Comparison of ENCODE assay signal across 34 cellular contexts in the genomic region with DNA sequence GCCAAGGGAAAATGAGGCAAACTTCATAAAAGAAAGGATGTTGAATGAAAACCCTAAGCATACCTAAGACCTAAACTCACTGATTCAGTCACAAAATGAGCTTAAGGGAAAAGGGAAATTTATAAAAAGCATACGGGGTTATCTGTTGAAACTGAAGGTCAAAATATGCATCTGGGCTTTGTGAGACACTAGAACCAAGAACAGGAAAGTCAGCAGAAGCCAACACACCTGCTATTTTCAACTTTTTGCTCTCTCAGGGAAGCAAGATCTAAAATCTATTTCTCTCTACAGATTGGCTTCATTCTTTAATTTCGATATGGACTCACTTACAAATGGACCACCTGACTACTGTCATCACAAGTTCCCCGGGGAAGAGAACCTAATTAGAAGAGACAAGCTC.
"Had no signal": no experiment of that assay in that cellular context is flagged by ENCODE, and none has a peak within 500 bp of the region (broad histone marks: within the 10 kb centered on the region; RNA-seq: fewer than 3 reads in every experiment).

No MANE protein-coding gene starts in this region.

- H3K27ac ChIP-seq: adrenal gland, body of pancreas, esophagus muscularis mucosa, foreskin keratinocyte, gastrocnemius medialis, heart left ventricle, WERI-Rb-1 had no signal

- H3K4me1 Mint-ChIP-seq: activated CD4-positive, alpha-beta T cell treated with anti-CD3 and anti-CD28 coated beads, Interleukin-2, amount 10 ng/mL, durations not matched to agents 24 days and 14 days; activated naive CD4-positive, alpha-beta T cell treated with anti-CD3 and anti-CD28 coated beads, Interleukin-2, amount 50 U/mL, for 24 hours; activated naive CD8-positive, alpha-beta T cell treated with anti-CD3 and anti-CD28 coated beads, Interleukin-2, amount 50 U/mL, for 24 hours had no signal

- H3K4me3 Mint-ChIP-seq: activated B cell treated with CpG ODN at 0.5 μM for 24 hours; activated CD4-positive, alpha-beta memory T cell treated with anti-CD3 and anti-CD28 coated beads for 36 hours; activated CD4-positive, alpha-beta T cell treated with anti-CD3 and anti-CD28 coated beads, Interleukin-2, amount 10 ng/mL, durations not matched to agents 24 days and 14 days; activated CD8-positive, alpha-beta memory T cell treated with anti-CD3 and anti-CD28 coated beads, Interleukin-2, amount 10 ng/mL, durations not matched to agents 7 days and 5 days; activated CD8-positive, alpha-beta T cell treated with anti-CD3 and anti-CD28 coated beads, Interleukin-2, amount 10 ng/mL, durations not matched to agents 7 days and 5 days; activated naive CD4-positive, alpha-beta T cell treated with anti-CD3 and anti-CD28 coated beads for 36 hours; activated naive CD4-positive, alpha-beta T cell treated with anti-CD3 and anti-CD28 coated beads, Interleukin-2, amount 50 U/mL, for 24 hours; activated naive CD8-positive, alpha-beta T cell treated with anti-CD3 and anti-CD28 coated beads for 36 hours; activated naive CD8-positive, alpha-beta T cell treated with anti-CD3 and anti-CD28 coated beads, Interleukin-2, amount 50 U/mL, for 24 hours; activated T-helper 1 cell treated with anti-CD3 and anti-CD28 coated beads, Interleukin-12 subunit alpha, Interleukin-12 subunit beta, Interleukin-2, Interleukin-4 antibody, amounts not matched to agents 30 ng/mL and 10 ng/mL and 1 ng/mL, durations not matched to agents 14 hours and 24 hours and 36 hours; effector memory CD8-positive, alpha-beta T cell had no signal

- H3K9me3 Mint-ChIP-seq: activated CD4-positive, alpha-beta memory T cell treated with anti-CD3 and anti-CD28 coated beads for 36 hours; activated CD4-positive, alpha-beta T cell treated with anti-CD3 and anti-CD28 coated beads, Interleukin-2, amount 10 ng/mL, durations not matched to agents 24 days and 14 days; activated naive CD4-positive, alpha-beta T cell treated with anti-CD3 and anti-CD28 coated beads for 36 hours; activated naive CD4-positive, alpha-beta T cell treated with anti-CD3 and anti-CD28 coated beads, Interleukin-2, amount 50 U/mL, for 24 hours; activated naive CD8-positive, alpha-beta T cell treated with anti-CD3 and anti-CD28 coated beads for 36 hours; activated naive CD8-positive, alpha-beta T cell treated with anti-CD3 and anti-CD28 coated beads, Interleukin-2, amount 50 U/mL, for 24 hours; activated T-helper 1 cell treated with anti-CD3 and anti-CD28 coated beads, Interleukin-12 subunit alpha, Interleukin-12 subunit beta, Interleukin-2, Interleukin-4 antibody, amounts not matched to agents 30 ng/mL and 10 ng/mL and 1 ng/mL, durations not matched to agents 14 hours and 24 hours and 36 hours; activated T-helper 2 cell treated with anti-CD3 and anti-CD28 coated beads, Interferon-gamma antibody, Interleukin-2, Interleukin-4, amounts not matched to agents 10 μg/mL and 5 μg/mL and 100 μg/mL, durations not matched to agents 14 hours and 24 hours and 36 hours; effector memory CD8-positive, alpha-beta T cell had no signal

- H3K9me3 ChIP-seq: adrenal gland, body of pancreas, esophagus muscularis mucosa, gastrocnemius medialis, heart left ventricle had no signal

- H3K36me3 ChIP-seq: adrenal gland, esophagus muscularis mucosa, gastrocnemius medialis, heart left ventricle, WERI-Rb-1 had no signal

- H3K36me3 Mint-ChIP-seq: activated CD4-positive, alpha-beta memory T cell treated with anti-CD3 and anti-CD28 coated beads for 36 hours; activated naive CD4-positive, alpha-beta T cell treated with anti-CD3 and anti-CD28 coated beads, Interleukin-2, amount 50 U/mL, for 24 hours; activated naive CD8-positive, alpha-beta T cell treated with anti-CD3 and anti-CD28 coated beads for 36 hours had no signal

- DNase-seq: activated B cell treated with CpG ODN at 0.5 μM for 24 hours; activated CD4-positive, alpha-beta memory T cell treated with anti-CD3 and anti-CD28 coated beads for 36 hours; activated CD4-positive, alpha-beta T cell treated with anti-CD3 and anti-CD28 coated beads, Interleukin-2, amount 10 ng/mL, durations not matched to agents 24 days and 14 days; activated CD8-positive, alpha-beta memory T cell treated with anti-CD3 and anti-CD28 coated beads, Interleukin-2, amount 10 ng/mL, durations not matched to agents 7 days and 5 days; activated CD8-positive, alpha-beta memory T cell treated with anti-CD3 and anti-CD28 coated beads, Interleukin-2, amount 50 U/mL, for 4 hours; activated CD8-positive, alpha-beta T cell treated with anti-CD3 and anti-CD28 coated beads, Interleukin-2, amount 10 ng/mL, durations not matched to agents 7 days and 5 days; activated effector memory CD4-positive, alpha-beta T cell treated with anti-CD3 and anti-CD28 coated beads, Interleukin-2, amount 50 U/mL, for 16 hours; activated naive CD4-positive, alpha-beta T cell treated with anti-CD3 and anti-CD28 coated beads for 36 hours; activated naive CD8-positive, alpha-beta T cell treated with anti-CD3 and anti-CD28 coated beads for 36 hours; activated naive CD8-positive, alpha-beta T cell treated with anti-CD3 and anti-CD28 coated beads, Interleukin-2, amount 50 U/mL, for 24 hours; activated T-cell treated with anti-CD3 and anti-CD28 coated beads, Interleukin-2, amount 50 U/mL, for 1 hour; activated T-cell treated with anti-CD3 and anti-CD28 coated beads, Interleukin-2, amount 50 U/mL, for 48 hours; adrenal gland; amygdala; aorta; body of pancreas; caudate nucleus; cortex of kidney; dermis blood vessel endothelial cell; effector CD4-positive, alpha-beta T cell; effector memory CD8-positive, alpha-beta T cell; erythroblast; foreskin keratinocyte; gastrocnemius medialis; glutamatergic neuron; heart left ventricle; hypothalamus; T1000; WERI-Rb-1 had no signal

- H3K27me3 ChIP-seq: adrenal gland, body of pancreas, esophagus muscularis mucosa, foreskin keratinocyte, gastrocnemius medialis, heart left ventricle had no signal

- H3K27ac Mint-ChIP-seq: activated B cell treated with CpG ODN at 0.5 μM for 24 hours; activated CD4-positive, alpha-beta memory T cell treated with anti-CD3 and anti-CD28 coated beads for 36 hours; activated CD4-positive, alpha-beta T cell treated with anti-CD3 and anti-CD28 coated beads, Interleukin-2, amount 10 ng/mL, durations not matched to agents 24 days and 14 days; activated CD8-positive, alpha-beta memory T cell treated with anti-CD3 and anti-CD28 coated beads, Interleukin-2, amount 10 ng/mL, durations not matched to agents 7 days and 5 days; activated CD8-positive, alpha-beta T cell treated with anti-CD3 and anti-CD28 coated beads, Interleukin-2, amount 10 ng/mL, durations not matched to agents 7 days and 5 days; activated naive CD4-positive, alpha-beta T cell treated with anti-CD3 and anti-CD28 coated beads for 36 hours; activated naive CD4-positive, alpha-beta T cell treated with anti-CD3 and anti-CD28 coated beads, Interleukin-2, amount 50 U/mL, for 24 hours; activated naive CD8-positive, alpha-beta T cell treated with anti-CD3 and anti-CD28 coated beads for 36 hours; activated naive CD8-positive, alpha-beta T cell treated with anti-CD3 and anti-CD28 coated beads, Interleukin-2, amount 50 U/mL, for 24 hours; activated T-helper 1 cell treated with anti-CD3 and anti-CD28 coated beads, Interleukin-12 subunit alpha, Interleukin-12 subunit beta, Interleukin-2, Interleukin-4 antibody, amounts not matched to agents 30 ng/mL and 10 ng/mL and 1 ng/mL, durations not matched to agents 14 hours and 24 hours and 36 hours; activated T-helper 2 cell treated with anti-CD3 and anti-CD28 coated beads, Interferon-gamma antibody, Interleukin-2, Interleukin-4, amounts not matched to agents 10 μg/mL and 5 μg/mL and 100 μg/mL, durations not matched to agents 14 hours and 24 hours and 36 hours; effector memory CD8-positive, alpha-beta T cell had no signal

- H3K4me3 ChIP-seq: adrenal gland, body of pancreas, esophagus muscularis mucosa, gastrocnemius medialis, heart left ventricle had no signal

- H3K4me1 ChIP-seq: adrenal gland, body of pancreas, esophagus muscularis mucosa, foreskin keratinocyte, gastrocnemius medialis, heart left ventricle had no signal

- ATAC-seq: activated CD4-positive, CD25-positive, alpha-beta regulatory T cell treated with anti-CD3 and anti-CD28 coated beads, Interleukin-2, amount 50 U/mL, for 24 hours; activated CD8-positive, alpha-beta memory T cell treated with anti-CD3 and anti-CD28 coated beads, Interleukin-2, amount 10 ng/mL, durations not matched to agents 7 days and 5 days; activated CD8-positive, alpha-beta T cell treated with anti-CD3 and anti-CD28 coated beads, Interleukin-2, amount 10 ng/mL, durations not matched to agents 7 days and 5 days; activated naive CD8-positive, alpha-beta T cell treated with anti-CD3 and anti-CD28 coated beads, Interleukin-2, amount 50 U/mL, for 24 hours; body of pancreas; effector memory CD8-positive, alpha-beta T cell; foreskin keratinocyte; gastrocnemius medialis; heart left ventricle had no signal
